ENCODE assay signal across 13 cellular contexts in the genomic region with DNA sequence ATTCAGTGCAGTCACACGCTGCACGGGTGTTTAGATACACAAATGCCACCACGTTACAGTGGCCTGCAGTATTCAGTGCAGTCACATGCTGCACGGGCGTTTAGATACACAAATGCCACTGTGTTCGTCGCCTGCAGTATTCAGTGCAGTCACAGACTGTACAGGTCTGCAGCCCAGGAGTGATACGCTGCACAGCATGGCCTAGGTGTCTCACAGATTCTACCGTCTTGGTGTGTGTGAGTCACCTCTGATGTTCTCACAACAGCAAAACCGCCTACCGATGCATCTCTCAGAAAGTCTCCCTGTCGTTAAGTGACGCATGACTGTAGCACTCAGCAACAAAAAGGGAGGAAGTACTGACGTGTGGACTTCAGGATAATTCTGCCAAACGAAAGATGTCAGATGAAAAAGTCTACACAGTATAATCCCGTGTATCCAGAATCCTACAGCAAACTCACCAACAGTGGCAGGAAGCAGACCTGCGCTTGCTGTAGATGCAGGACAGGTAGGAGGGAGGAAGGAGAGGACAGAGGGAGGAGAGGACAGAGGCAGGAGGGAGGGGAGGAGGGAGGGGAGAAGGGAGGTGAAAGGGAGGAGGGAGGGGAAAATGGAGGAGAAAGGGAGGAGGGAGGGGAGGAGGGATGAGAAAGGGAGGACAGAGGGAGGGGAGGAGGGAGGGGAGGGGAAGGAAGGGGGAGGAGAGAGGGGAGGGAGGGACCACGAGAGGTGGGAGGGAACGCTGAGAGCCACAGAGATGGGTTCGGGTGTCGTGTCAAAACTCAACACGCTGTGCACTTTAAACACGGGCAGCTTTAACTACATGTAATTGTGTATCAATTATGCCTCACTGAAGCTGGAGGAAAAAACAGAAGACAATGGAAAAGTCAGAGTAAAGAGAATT. TPM values are rescaled to one million over a fixed set of nuclear protein-coding genes. Genes with fewer than 3 reads are reported as not detected.
DNase-seq lines count a peak whose midpoint lies in the region; ATAC-seq and TF ChIP-seq lines count a peak whose summit lies in the region.
"Had no signal": no experiment of that assay in that cellular context is flagged by ENCODE, and none has a peak within 500 bp of the region (broad histone marks: within the 10 kb centered on the region; RNA-seq: fewer than 3 reads in every experiment).

No MANE protein-coding gene starts in this region.

- H3K79me1 ChIP-seq in mesenchymal stem cell (replicated peaks; ENCODE audit: low read length, poor library complexity, severe bottlenecking): no peaks in the 10 kb centered on the region

- POLR2A ChIA-PET in PC-9 (lab: Charles Lee; ENCODE audit: unreplicated experiment): no interaction called here

- H3K23ac ChIP-seq in mesenchymal stem cell (ENCODE audit: low read length in 2 of 2): no peak overlapping the region

- no peak overlapping the region for H2BK15ac ChIP-seq in mesenchymal stem cell (ENCODE audit: low read depth, poor library complexity, severe bottlenecking)

- H3K4me3 ChIP-seq in cardiac fibroblast (replicated peaks in 1 of 2; ENCODE audit: low read depth in 2 of 2, low read length in 2 of 2): no peak overlapping the region
- no peak overlapping the region for H3K4me3 ChIP-seq in mesenchymal stem cell (ENCODE audit: insufficient read depth in 1 of 2, low read depth in 1 of 2, low read length in 2 of 2)
- no peak overlapping the region for H3K4me3 ChIP-seq in PC-9
- H3K4me3 ChIP-seq: lung, smooth muscle cell, uterus had no signal

- H3K36me3 ChIP-seq in mesenchymal stem cell (ENCODE audit: control insufficient read depth in 1 of 2, insufficient read depth in 2 of 2, low read depth in 1 of 2, low read length in 2 of 2) (no peaks in the 10 kb centered on the region), PC-9 (ENCODE audit: low read depth) (no peaks in the 10 kb centered on the region)
- H3K36me3 ChIP-seq: uterus had no signal

- H3K9me2 ChIP-seq in PC-9 (ENCODE audit: insufficient read depth): no peaks in the 10 kb centered on the region

- H3K14ac ChIP-seq in mesenchymal stem cell (ENCODE audit: low read length in 2 of 2): no peak overlapping the region

- no peak overlapping the region for H2BK12ac ChIP-seq in mesenchymal stem cell (ENCODE audit: low read length in 2 of 2)

- DNase-seq in HT1080 (ENCODE audit: low read depth): peak; percentile 80
- peak; percentile 25 to 53 for DNase-seq in activated CD4-positive, alpha-beta T cell treated with anti-CD3 and anti-CD28 coated beads for 24 hours (ENCODE audit: low read depth in 2 of 2)
- peak; percentile 18 to 79 for DNase-seq in cardiac fibroblast (ENCODE audit: low read depth in 2 of 2)
- peak; percentile 73 for DNase-seq in stimulated activated CD4-positive, alpha-beta T cell treated with anti-CD3 and anti-CD28 coated beads, Interleukin-4, amount 100 ng/mL, for 24 hours
- no peak for DNase-seq in mesenchymal stem cell
- no peak for DNase-seq in PC-9
- no peak for DNase-seq in NCI-H1105 (lab: John Stamatoyannopoulos, UW)
- DNase-seq: erythroblast, NCI-H524 had no signal

- H3K18ac ChIP-seq in mesenchymal stem cell (ENCODE audit: low read depth in 1 of 2, low read length in 2 of 2): no peak overlapping the region

- no peak overlapping the region for H2BK5ac ChIP-seq in mesenchymal stem cell (ENCODE audit: low read depth, low read length, poor library complexity, severe bottlenecking)

- H2BK120ac ChIP-seq in mesenchymal stem cell (ENCODE audit: low read depth, low read length): no peak overlapping the region

- no peak overlapping the region for H4K8ac ChIP-seq in mesenchymal stem cell (ENCODE audit: low read length)

- no peaks in the 10 kb centered on the region for H3K79me2 ChIP-seq in PC-9 (ENCODE audit: low read depth)

- no peak overlapping the region for H3K4ac ChIP-seq in mesenchymal stem cell (ENCODE audit: low read depth in 1 of 2, low read length in 2 of 2)

- H3K27ac ChIP-seq in mesenchymal stem cell (ENCODE audit: low read length, poor library complexity, severe bottlenecking) (no peak overlapping the region), PC-9 (no peak overlapping the region)
- H3K27ac ChIP-seq: uterus had no signal

- H3K27me3 ChIP-seq in mesenchymal stem cell (ENCODE audit: control insufficient read depth in 1 of 2, insufficient read depth in 1 of 2, low read length in 2 of 2): peaks cover 9 to 53% of the 10 kb centered on the region in 2 experiments
- H3K27me3 ChIP-seq in PC-9 (ENCODE audit: insufficient read depth, low read depth): peaks cover 66% of the 10 kb centered on the region
- H3K27me3 ChIP-seq: uterus had no signal

- H2AFZ ChIP-seq in mesenchymal stem cell (ENCODE audit: low read depth, low read length): no peak overlapping the region
- H2AFZ ChIP-seq in PC-9: no peak overlapping the region

- 86% methylated on average over 23 of the region's 23 CpGs for WGBS in mesenchymal stem cell

- CTCF ChIA-PET in PC-9 (lab: Charles Lee): no interaction called here

- BruUV-seq in PC-9 (replicated peaks; lab: Mats Ljungman, UMichigan): no TSS peak

- H3K4me2 ChIP-seq in mesenchymal stem cell (ENCODE audit: low read length, poor library complexity, severe bottlenecking): no peak overlapping the region
- H3K4me2 ChIP-seq in PC-9: no peak overlapping the region
- H3K4me2 ChIP-seq: smooth muscle cell had no signal

- no peak overlapping the region for H3K9ac ChIP-seq in mesenchymal stem cell (ENCODE audit: low read length)

- ATAC-seq in GM18909 (IDR thresholded peaks at IDR 0.05; ENCODE audit: poor library complexity, unreplicated experiment): no peak

- no peaks in the 10 kb centered on the region for H3F3A ChIP-seq in PC-9 (ENCODE audit: insufficient read depth, low read depth)

- H2AK5ac ChIP-seq in mesenchymal stem cell (ENCODE audit: low read length, severe bottlenecking): no peak overlapping the region

- H3K9me3 ChIP-seq in mesenchymal stem cell (ENCODE audit: control insufficient read depth, low read length): peaks cover 25% of the 10 kb centered on the region
- H3K9me3 ChIP-seq in PC-9 (ENCODE audit: insufficient read depth, low read depth): no peaks in the 10 kb centered on the region

- H4K20me1 ChIP-seq in PC-9 (ENCODE audit: insufficient read depth): no peaks in the 10 kb centered on the region

- H4K91ac ChIP-seq in mesenchymal stem cell (ENCODE audit: low read length): no peak overlapping the region

- intact Hi-C loops in PC-9 (cut with micrococcal nuclease; ENCODE audit: unreplicated experiment): no loop called here

- H3K4me1 ChIP-seq in mesenchymal stem cell (ENCODE audit: control insufficient read depth, insufficient read depth, low read depth, low read length) (peaks cover 2% of the 10 kb centered on the region), PC-9 (replicated peaks; ENCODE audit: insufficient read depth) (no peaks in the 10 kb centered on the region)
- H3K4me1 ChIP-seq: uterus had no signal

- no peak for TF ChIP-seq CTCF in cardiac fibroblast (IDR thresholded peaks at IDR 0.05; ENCODE audit: low read depth, low read length)
- no peak for TF ChIP-seq CTCF in PC-9 (conservative IDR thresholded peaks at IDR 0.05)

RNA-seq across cellular contexts. Expression of gene PCBP3, which starts 36.3 kb away (rescaled TPM):
- not detected in 2 replicates for total RNA-seq in HT1080 (2014; rRNA removed; shearing (Covaris generic))
- 0.16 TPM in 1 of 2 replicates, not detected in the other for polyA plus RNA-seq in HT1080 (2015; cell fraction: cytosol; rRNA removed)
- polyA plus RNA-seq in HT1080 (2015; cell fraction: nucleus; rRNA removed): not detected in 2 replicates
- 6.0 TPM for polyA plus RNA-seq in mesenchymal stem cell (2013, experiment 1 of 2)
- 6.1 TPM for polyA plus RNA-seq in mesenchymal stem cell (2013, experiment 2 of 2)
- total RNA-seq in PC-9 (2021): 0.65 TPM in 1 of 2 replicates, not detected in the other

Comparison
In these comparisons a context has a peak if more than half of its experiments do, and no peak if none do; other contexts are left out.
1. DNase-seq: peak in HT1080 (single experiment), activated CD4-positive, alpha-beta T cell treated with anti-CD3 and anti-CD28 coated beads for 24 hours (2 of 2), cardiac fibroblast (2 of 2) and stimulated activated CD4-positive, alpha-beta T cell treated with anti-CD3 and anti-CD28 coated beads, Interleukin-4, amount 100 ng/mL, for 24 hours (single experiment); none in mesenchymal stem cell (single experiment), PC-9 (0 of 2) and NCI-H1105 (single experiment).